Comparison of ENCODE assay signal across 9 cellular contexts in genomic region chr1:160205974-160206369, GRCh38. TPM values are rescaled to one million over a fixed set of nuclear protein-coding genes. Genes with fewer than 3 reads are reported as not detected.
DNase-seq lines count a peak whose midpoint lies in the region; ATAC-seq and TF ChIP-seq lines count a peak whose summit lies in the region.
"Had no signal": no experiment of that assay in that cellular context is flagged by ENCODE, and none has a peak within 500 bp of the region (broad histone marks: within the 10 kb centered on the region; RNA-seq: fewer than 3 reads in every experiment).

No MANE protein-coding gene starts in this region.

- peaks cover 60% of the 10 kb centered on the region for H3K79me2 ChIP-seq in mammary epithelial cell (ENCODE audit: insufficient read depth, low read length)

- peaks cover 13% of the 10 kb centered on the region for H3K36me3 ChIP-seq in mammary epithelial cell (ENCODE audit: insufficient read depth, low read length)

- no peaks in the 10 kb centered on the region for H3K9me3 ChIP-seq in mammary epithelial cell (replicated peaks; ENCODE audit: insufficient read depth, low read length)

- dilution Hi-C loops in mammary epithelial cell (cut with HindIII; ENCODE audit: low sequenced_read_pairs), result loop anchor here (25.0 kb wide), 1 partner anchor 269 kb away; the partner anchor contains the start of genes IGSF9 and TAGLN2

- H4K20me1 ChIP-seq in mammary epithelial cell (ENCODE audit: insufficient read depth, low read length), result peaks cover 2% of the 10 kb centered on the region

- peak overlapping the region; percentile 81 for H2AFZ ChIP-seq in mammary epithelial cell (ENCODE audit: low read depth, low read length)

- CTCF ChIA-PET in mammary epithelial cell (lab: Charles Lee; ENCODE audit: low non-redundant PET), result interaction anchor here (0.7 kb wide), 1 partner anchor 160 kb away, joined by 8 read pairs; no protein-coding TSS in a partner anchor

- WGBS in mammary epithelial cell (ENCODE audit: low coverage, missing lambda C conversion rate), result 0% methylated on average over 6 of the region's 10 CpGs

- peaks cover 23% of the 10 kb centered on the region for H3K4me1 ChIP-seq in mammary epithelial cell (ENCODE audit: insufficient read depth, low read length)

- peak overlapping the region; percentile 88 for H3K4me2 ChIP-seq in mammary epithelial cell (ENCODE audit: insufficient read depth, low read depth, low read length)

- no peaks in the 10 kb centered on the region for H3K27me3 ChIP-seq in mammary epithelial cell (ENCODE audit: insufficient read depth, low read length)

- TF ChIP-seq CTCF in mammary epithelial cell (conservative IDR thresholded peaks at IDR 0.05 in 1 of 2, IDR thresholded peaks at IDR 0.05 in 1 of 2; ENCODE audit: extremely low read depth in 1 of 2, insufficient read depth in 1 of 2, low read depth in 1 of 2, low read length in 2 of 2), result no peak

- H3K27ac ChIP-seq in mammary epithelial cell (ENCODE audit: insufficient read depth, low read depth, low read length), result peak overlapping the region; percentile 89

- intact Hi-C loops in mammary epithelial cell (cut with micrococcal nuclease), result loop anchor here (1.0 kb wide), 1 partner anchor 11 kb away; no protein-coding TSS in a partner anchor
- intact Hi-C loops in left colon (cut with DNase I, micrococcal nuclease), result no loop called here

- in situ Hi-C loops in mammary epithelial cell (cut with MboI; ENCODE audit: low sequenced_read_pairs in 2 of 2), result no loop called here

- peak overlapping the region; percentile 91 to 99 (median 99) for H3K4me3 ChIP-seq in mammary epithelial cell (replicated peaks in 1 of 3; ENCODE audit: insufficient read depth in 1 of 3, low read depth in 2 of 3, low read length in 3 of 3)

- ATAC-seq in HG03175 (IDR thresholded peaks at IDR 0.05; ENCODE audit: unreplicated experiment) (peak; percentile 39), left colon (peak; percentile 55)

- DNase-seq in ELF-1 (ENCODE audit: low read depth, low spot score) (peak; percentile 43), T1000 (lab: John Stamatoyannopoulos, UW) (peak; percentile 13), mammary epithelial cell (peak; percentile 68), left colon (peak; percentile 47), NCI-H1417 treated with DMSO at 0.1 percent for 48 hours (lab: John Stamatoyannopoulos, UW) (no peak), GOT3 (lab: John Stamatoyannopoulos, UW) (no peak)
- peak; percentile 69 for DNase-seq in stimulated activated CD4-positive, alpha-beta T cell treated with anti-CD3 and anti-CD28 coated beads, Interleukin-2, amount 100 ng/mL, for 4 hours (ENCODE audit: low read depth)

- TSS peak; percentile 74 for BruUV-seq in mammary epithelial cell (replicated peaks; lab: Mats Ljungman, UMichigan)

- H3K9ac ChIP-seq in mammary epithelial cell (ENCODE audit: insufficient read depth, low read length), result peak overlapping the region; percentile 93

RNA-seq across cellular contexts. Expression of gene PEA15, which starts 0.8 kb away (rescaled TPM):
- total RNA-seq in mammary epithelial cell (100 to 1,000 TPM; 132 to 206 TPM), left colon (10 to 100 TPM; 26.2 to 42.4 TPM)
- polyA plus RNA-seq in mammary epithelial cell, result 352 TPM
- polyA minus RNA-seq in mammary epithelial cell, result 207 TPM

RNA-seq across cellular contexts. Expression of gene CASQ1, which starts 15.6 kb away (rescaled TPM):
- total RNA-seq in mammary epithelial cell, result not detected
- not detected for polyA plus RNA-seq in mammary epithelial cell
- not detected for polyA minus RNA-seq in mammary epithelial cell
- total RNA-seq in left colon, result under 1 TPM in 1 of 2 donors, not detected in 1; 0.64 TPM
- total RNA-seq: activated CD8-positive, alpha-beta memory T cell treated with anti-CD3 and anti-CD28 coated beads for 36 hours had no signal

RNA-seq across cellular contexts. Expression of gene ATP1A4, which starts 54.6 kb away (rescaled TPM):
- under 1 TPM in 1 of 2 donors, not detected in 1; under 0.01 TPM for total RNA-seq in mammary epithelial cell
- polyA plus RNA-seq in mammary epithelial cell, result not detected
- polyA minus RNA-seq in mammary epithelial cell, result not detected
- total RNA-seq in left colon, result not detected
- total RNA-seq: activated CD8-positive, alpha-beta memory T cell treated with anti-CD3 and anti-CD28 coated beads for 36 hours had no signal

RNA-seq across cellular contexts. Expression of gene DCAF8, which starts 56.4 kb away (rescaled TPM):
- total RNA-seq in mammary epithelial cell (10 to 100 TPM; 72.0 to 93.8 TPM), left colon (10 to 100 TPM; 83.3 to 92.8 TPM)
- 48.2 TPM for polyA plus RNA-seq in mammary epithelial cell
- polyA minus RNA-seq in mammary epithelial cell, result 72.5 TPM

Comparison
In these comparisons a context has a peak if more than half of its experiments do, and no peak if none do; other contexts are left out.
1. DNase-seq: peak in ELF-1 (single experiment), T1000 (single experiment), mammary epithelial cell (single experiment), left colon (2 of 2) and stimulated activated CD4-positive, alpha-beta T cell treated with anti-CD3 and anti-CD28 coated beads, Interleukin-2, amount 100 ng/mL, for 4 hours (single experiment); none in NCI-H1417 treated with DMSO at 0.1 percent for 48 hours (single experiment) and GOT3 (single experiment).